8 cellular contexts compared by ENCODE assay signal in the genomic region with DNA sequence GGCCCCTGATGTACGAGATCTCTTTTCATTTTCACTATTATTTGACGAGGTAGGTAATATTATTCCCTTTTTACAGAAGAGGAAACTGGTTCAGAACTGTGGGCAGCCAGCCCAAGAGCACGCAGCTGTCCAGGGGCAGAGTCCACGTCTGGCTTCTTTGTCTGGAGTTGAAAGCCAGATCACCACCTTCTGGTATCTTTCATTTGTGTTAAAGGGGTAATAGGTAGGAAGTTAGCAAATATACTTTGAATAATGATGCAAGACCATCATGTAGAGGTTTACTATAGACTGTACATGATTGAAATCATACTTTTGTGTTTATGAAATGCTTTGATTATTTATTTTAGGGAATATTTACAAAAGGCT.
DNase-seq lines count a peak whose midpoint lies in the region; ATAC-seq, FAIRE-seq and TF ChIP-seq lines count a peak whose summit lies in the region.

No MANE protein-coding gene starts in this region.

- H2AK5ac ChIP-seq in neuronal stem cell (ENCODE audit: low read depth, low read length): no peak overlapping the region

- H3K4me2 ChIP-seq in OCI-LY7 (ENCODE audit: low read length): peak overlapping the region; percentile 94
- no peak overlapping the region for H3K4me2 ChIP-seq in endothelial cell of umbilical vein (ENCODE audit: insufficient read depth, low read length)
- H3K4me2 ChIP-seq in neuronal stem cell (ENCODE audit: insufficient read depth, low read length, poor library complexity, severe bottlenecking): no peak overlapping the region

- H4K91ac ChIP-seq in neuronal stem cell (ENCODE audit: low read depth, low read length, poor library complexity): no peak overlapping the region

- no peaks in the 10 kb centered on the region for H3K9me1 ChIP-seq in endothelial cell of umbilical vein (replicated peaks; ENCODE audit: control insufficient read depth, extremely low read depth, insufficient read depth, low read length)

- no peak overlapping the region for H3K14ac ChIP-seq in neuronal stem cell (ENCODE audit: low read length)

- H3K79me1 ChIP-seq in neuronal stem cell (ENCODE audit: low read depth, low read length): no peaks in the 10 kb centered on the region

- H3K4me1 ChIP-seq in ES-I3 (ENCODE audit: insufficient read depth, low read length): peaks cover 26% of the 10 kb centered on the region
- peaks cover 76% of the 10 kb centered on the region for H3K4me1 ChIP-seq in OCI-LY7 (ENCODE audit: insufficient read depth, low read length, poor library complexity, severe bottlenecking)
- H3K4me1 ChIP-seq in endothelial cell of umbilical vein (ENCODE audit: control insufficient read depth, extremely low read depth, insufficient read depth, low read length): no peaks in the 10 kb centered on the region
- peaks cover 0 to 9% of the 10 kb centered on the region in 2 donors for H3K4me1 ChIP-seq in neuronal stem cell (ENCODE audit: control insufficient read depth in 2 of 2, insufficient read depth in 1 of 2, low read depth in 1 of 2, low read length in 2 of 2)

- H3K27me3 ChIP-seq in endothelial cell of umbilical vein (ENCODE audit: control insufficient read depth in 2 of 2, insufficient read depth in 2 of 2, low read length in 2 of 2): no peaks in the 10 kb centered on the region
- no peaks in the 10 kb centered on the region for H3K27me3 ChIP-seq in neuronal stem cell (ENCODE audit: control insufficient read depth in 3 of 3, insufficient read depth in 3 of 3, low read depth in 1 of 3, low read length in 3 of 3)

- peak overlapping the region; percentile 2; the same call in 1 of the 2 replicates for H3K9ac ChIP-seq in ES-I3 (ENCODE audit: low read depth, low read length)
- H3K9ac ChIP-seq in endothelial cell of umbilical vein (replicated peaks; ENCODE audit: extremely low read depth, insufficient read depth, low read length): no peak overlapping the region
- H3K9ac ChIP-seq in neuronal stem cell (ENCODE audit: low read depth, low read length, poor library complexity): no peak overlapping the region

- no TSS peak for BruUV-seq in OCI-LY7 (replicated peaks; lab: Mats Ljungman, UMichigan)
- no TSS peak for BruUV-seq in endothelial cell of umbilical vein (replicated peaks; lab: Mats Ljungman, UMichigan)

- TF ChIP-seq CTCF in OCI-LY7 (conservative IDR thresholded peaks at IDR 0.05; ENCODE audit: low read length) (0 out of 2 replicates have a peak, but pooled peaks have one; percentile 23), endothelial cell of umbilical vein (IDR thresholded peaks at IDR 0.05; ENCODE audit: extremely low read depth in 1 of 2, insufficient read depth in 1 of 2, low read depth in 1 of 2, low read length in 2 of 2) (no peak)

- intact Hi-C loops in OCI-LY7 (cut with micrococcal nuclease; ENCODE audit: unreplicated experiment): no loop called here
- intact Hi-C loops in endothelial cell of umbilical vein (cut with micrococcal nuclease): no loop called here

- no CpG with 5 or more reads among the region's 4 CpGs for WGBS in neuronal stem cell (ENCODE audit: extremely low coverage in 2 of 2, insufficient read length in 2 of 2, insufficient replicate concordance in 1 of 2), 2 donors

- no peaks in the 10 kb centered on the region for H3K9me3 ChIP-seq in ES-I3 (ENCODE audit: control insufficient read depth, insufficient read depth, low read length)
- H3K9me3 ChIP-seq in OCI-LY7 (ENCODE audit: low read length): no peaks in the 10 kb centered on the region
- H3K9me3 ChIP-seq in endothelial cell of umbilical vein (replicated peaks; ENCODE audit: control insufficient read depth, insufficient read depth, low read length): no peaks in the 10 kb centered on the region
- H3K9me3 ChIP-seq in neuronal stem cell (replicated peaks in 1 of 2; ENCODE audit: control insufficient read depth in 2 of 2, insufficient read depth in 1 of 2, low read depth in 1 of 2, low read length in 2 of 2): no peaks in the 10 kb centered on the region

- H2BK5ac ChIP-seq in neuronal stem cell (ENCODE audit: low read length): no peak overlapping the region

- H2BK12ac ChIP-seq in neuronal stem cell (ENCODE audit: low read length): no peak overlapping the region

- TF ChIP-seq POLR2A in endothelial cell of umbilical vein (IDR thresholded peaks at IDR 0.05; ENCODE audit: low read depth, low read length) (no peak), H54 (IDR thresholded peaks at IDR 0.05; ENCODE audit: low read depth, low read length) (no peak)

- DNase-seq in OCI-LY7 (ENCODE audit: low spot score) (no peak), endothelial cell of umbilical vein (ENCODE audit: low read depth, low spot score) (peak; percentile 57), neuronal stem cell (ENCODE audit: low spot score) (no peak), H54 (ENCODE audit: insufficient read length, low spot score) (no peak)
- DNase-seq in stimulated activated CD4-positive, alpha-beta T cell treated with anti-CD3 and anti-CD28 coated beads, Interleukin-1b, Interleukin-23, amount 100 ng/mL, for 48 hours: no peak

- ATAC-seq in GM21737 (IDR thresholded peaks at IDR 0.05; ENCODE audit: unreplicated experiment) (no peak), HG03045 (IDR thresholded peaks at IDR 0.05; ENCODE audit: unreplicated experiment) (no peak)

- H3K4me3 ChIP-seq in OCI-LY7 (ENCODE audit: low read depth, low read length, poor library complexity, severe bottlenecking) (peak overlapping the region; percentile 63), endothelial cell of umbilical vein (replicated peaks in 1 of 3; ENCODE audit: insufficient read depth in 1 of 3, low read depth in 1 of 3, low read length in 3 of 3) (no peak overlapping the region), neuronal stem cell (ENCODE audit: low read length in 2 of 2) (no peak overlapping the region)

- H3K36me3 ChIP-seq in ES-I3 (ENCODE audit: insufficient read depth, low read length): no peaks in the 10 kb centered on the region
- peaks cover 6% of the 10 kb centered on the region for H3K36me3 ChIP-seq in OCI-LY7 (ENCODE audit: insufficient read depth, low read length)
- no peaks in the 10 kb centered on the region for H3K36me3 ChIP-seq in endothelial cell of umbilical vein (ENCODE audit: control insufficient read depth in 2 of 2, extremely low read depth in 1 of 2, insufficient read depth in 2 of 2, low read length in 2 of 2)
- no peaks in the 10 kb centered on the region for H3K36me3 ChIP-seq in neuronal stem cell (replicated peaks in 1 of 2; ENCODE audit: control insufficient read depth in 2 of 2, insufficient read depth in 2 of 2, low read length in 2 of 2)

- FAIRE-seq in endothelial cell of umbilical vein (lab: Jason Lieb, UNC) (no peak), H54 (lab: Jason Lieb, UNC) (no peak)

- POLR2A ChIA-PET in OCI-LY7 (lab: Charles Lee): no interaction called here
- POLR2A ChIA-PET in endothelial cell of umbilical vein (lab: Charles Lee): no interaction called here

- dilution Hi-C loops in endothelial cell of umbilical vein (cut with MboI; ENCODE audit: extremely low pct_ligation_motif_present, low sequenced_read_pairs): no loop called here

- H4K20me1 ChIP-seq in OCI-LY7 (ENCODE audit: insufficient read depth, low read length) (no peaks in the 10 kb centered on the region), endothelial cell of umbilical vein (replicated peaks; ENCODE audit: control insufficient read depth, extremely low read depth, insufficient read depth, low read length) (no peaks in the 10 kb centered on the region)

- no peaks in the 10 kb centered on the region for H3K9me2 ChIP-seq in OCI-LY7 (ENCODE audit: insufficient read depth, low read length)

- no peak overlapping the region for H2BK120ac ChIP-seq in neuronal stem cell (ENCODE audit: low read depth, low read length)

- H3K27ac ChIP-seq in OCI-LY7 (ENCODE audit: low read depth, low read length, poor library complexity, severe bottlenecking) (peak overlapping the region; percentile 43), endothelial cell of umbilical vein (ENCODE audit: insufficient read depth, low read depth, low read length) (no peak overlapping the region), neuronal stem cell (replicated peaks; ENCODE audit: low read length) (no peak overlapping the region)

- no peak overlapping the region for H3K18ac ChIP-seq in neuronal stem cell (ENCODE audit: low read length)

- no peak overlapping the region for H3K23ac ChIP-seq in neuronal stem cell (ENCODE audit: low read depth, low read length, poor library complexity)

- H2AFZ ChIP-seq in OCI-LY7 (ENCODE audit: low read length) (peak overlapping the region; percentile 68; the same call in 1 of the 2 replicates), endothelial cell of umbilical vein (ENCODE audit: low read depth, low read length) (peak overlapping the region; percentile 13), neuronal stem cell (ENCODE audit: low read length) (peak overlapping the region; percentile 58)

- CTCF ChIA-PET in OCI-LY7 (lab: Charles Lee; ENCODE audit: unreplicated experiment): no interaction called here
- CTCF ChIA-PET in endothelial cell of umbilical vein (lab: Charles Lee): interaction anchor here (1.3 kb wide), 1 partner anchor 16 kb away, joined by 3 read pairs; no protein-coding TSS in a partner anchor

- H2BK15ac ChIP-seq in neuronal stem cell (ENCODE audit: low read length): no peak overlapping the region

- H3K79me2 ChIP-seq in OCI-LY7 (ENCODE audit: insufficient read depth, low read depth, low read length) (peaks cover 68% of the 10 kb centered on the region), endothelial cell of umbilical vein (ENCODE audit: control insufficient read depth, insufficient read depth, low read length) (no peaks in the 10 kb centered on the region)

- no peak overlapping the region for H3K4ac ChIP-seq in neuronal stem cell (ENCODE audit: low read length)

- no peak overlapping the region for H4K8ac ChIP-seq in neuronal stem cell (ENCODE audit: low read depth, low read length)

TF ChIP-seq in endothelial cell of umbilical vein, 7 proteins besides CTCF, POLR2A, EP300 and RAD21:
- TF ChIP-seq GATA2 (IDR thresholded peaks at IDR 0.05; ENCODE audit: insufficient read depth, insufficient read length, low read depth, low read length) (no peak), MYC (IDR thresholded peaks at IDR 0.05; ENCODE audit: low read depth, low read length) (no peak), FOS (IDR thresholded peaks at IDR 0.05; ENCODE audit: borderline replicate concordance, insufficient read depth, low read length) (no peak), EZH2 (IDR thresholded peaks at IDR 0.05; ENCODE audit: borderline replicate concordance, low read depth, low read length, severe bottlenecking) (no peak), JUN (IDR thresholded peaks at IDR 0.05; ENCODE audit: borderline replicate concordance, insufficient read depth, insufficient read length, low read depth) (no peak), POLR2AphosphoS5 (IDR thresholded peaks at IDR 0.05; ENCODE audit: insufficient read depth, low read depth, low read length) (no peak)
- TF ChIP-seq, protein P1, sequence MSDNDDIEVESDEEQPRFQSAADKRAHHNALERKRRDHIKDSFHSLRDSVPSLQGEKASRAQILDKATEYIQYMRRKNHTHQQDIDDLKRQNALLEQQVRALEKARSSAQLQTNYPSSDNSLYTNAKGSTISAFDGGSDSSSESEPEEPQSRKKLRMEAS (IDR thresholded peaks at IDR 0.05; ENCODE audit: insufficient read depth, insufficient read length): no peak

Comparison
In these comparisons a context has a peak if more than half of its experiments do, and no peak if none do; other contexts are left out.
1. H2AFZ ChIP-seq: peak in every context shown above with its lines; median percentile 68 in OCI-LY7; 58 in neuronal stem cell; 13 in endothelial cell of umbilical vein.